In genomic region chr5:74042559-74043357, GRCh38 we compare ENCODE assay signal across 14 cellular contexts.
DNase-seq lines count a peak whose midpoint lies in the region; ATAC-seq, FAIRE-seq and TF ChIP-seq lines count a peak whose summit lies in the region.
"Had no signal": no experiment of that assay in that cellular context is flagged by ENCODE, and none has a peak within 500 bp of the region (broad histone marks: within the 10 kb centered on the region; RNA-seq: fewer than 3 reads in every experiment).

No MANE protein-coding gene starts in this region.

- TF ChIP-seq RAD21 in A549 (conservative IDR thresholded peaks at IDR 0.05 in 1 of 2, IDR thresholded peaks at IDR 0.05 in 1 of 2) = no peak

- H3K27ac ChIP-seq in A549 = peak overlapping the region in 1 of 2 experiments; percentile 48; a peak in 2 of 6 replicates
- H3K27ac ChIP-seq in suprapubic skin = no peak overlapping the region
- H3K27ac ChIP-seq: VCaP had no signal

- no peaks in the 10 kb centered on the region for H3K27me3 ChIP-seq in suprapubic skin

- no peak for TF ChIP-seq CTCF in A549 (IDR thresholded peaks at IDR 0.05)
- no peak for TF ChIP-seq CTCF in chondrocyte (IDR thresholded peaks at IDR 0.05)
- TF ChIP-seq CTCF in suprapubic skin (IDR thresholded peaks at IDR 0.05) = no peak

- no peaks in the 10 kb centered on the region for H3K36me3 Mint-ChIP-seq in chondrocyte (ENCODE audit: low read depth)
- H3K36me3 Mint-ChIP-seq: IgD-negative memory B cell, memory B cell had no signal

- no peaks in the 10 kb centered on the region for H3K27me3 Mint-ChIP-seq in chondrocyte (ENCODE audit: low read depth)
- H3K27me3 Mint-ChIP-seq: memory B cell had no signal

- DNase-seq in A549 (ENCODE audit: low read depth in 1 of 2, low spot score in 1 of 2) = peak in 1 of 2 experiments; percentile 50
- peak; percentile 80 for DNase-seq in HS-5 (ENCODE audit: low read depth)
- no peak for DNase-seq in chondrocyte (ENCODE audit: low spot score)
- peak; percentile 43 for DNase-seq in middle frontal gyrus (ENCODE audit: extremely low spot score, low spot score)
- no peak for DNase-seq in RPMI8226
- no peak for DNase-seq in suprapubic skin (ENCODE audit: low spot score in 2 of 2)
- no peak for DNase-seq in medulla oblongata (ENCODE audit: extremely low spot score)
- DNase-seq: cerebellar nuclear complex, GDM1 had no signal

- WGBS in A549 (ENCODE audit: missing lambda C conversion rate) = 55% methylated on average over 11 of the region's 11 CpGs
- WGBS in suprapubic skin = 88% methylated on average over 11 of the region's 11 CpGs

- TF ChIP-seq EP300 in A549 (IDR thresholded peaks at IDR 0.05) (no peak), suprapubic skin (IDR thresholded peaks at IDR 0.05) (no peak)

- no peaks in the 10 kb centered on the region for H3K36me3 ChIP-seq in suprapubic skin

- FAIRE-seq in A549 (lab: Jason Lieb, UNC) = no peak

- peaks cover 11% of the 10 kb centered on the region; the same call in 1 of the 3 replicates for H3K4me1 ChIP-seq in A549
- no peaks in the 10 kb centered on the region for H3K4me1 ChIP-seq in suprapubic skin

- H3K9me3 ChIP-seq in A549 = no peaks in the 10 kb centered on the region
- H3K9me3 ChIP-seq in suprapubic skin = no peaks in the 10 kb centered on the region

- no peak for TF ChIP-seq POLR2A in A549 (IDR thresholded peaks at IDR 0.05; ENCODE audit: low read length)
- no peak for TF ChIP-seq POLR2A in suprapubic skin (IDR thresholded peaks at IDR 0.05)

- CTCF ChIA-PET in A549 (lab: Yijun Ruan, JAX) = interaction anchor here (0.8 to 1.6 kb wide), 4 partner anchors 10 to 606 kb away, joined by 3 to 4 read pairs (median 3); no protein-coding TSS in a partner anchor

- H3K4me3 ChIP-seq in A549 (no peak overlapping the region), suprapubic skin (no peak overlapping the region)

- ATAC-seq in A549 = peak; percentile 83 to 84; a peak in 5 of 6 replicates
- ATAC-seq in HG03460 (IDR thresholded peaks at IDR 0.05; ENCODE audit: unreplicated experiment) = no peak

- peak overlapping the region; percentile 17 for H3K27ac Mint-ChIP-seq in chondrocyte (ENCODE audit: unreplicated experiment)
- H3K27ac Mint-ChIP-seq: B cell, IgD-negative memory B cell, memory B cell had no signal

- peak overlapping the region; percentile 12; the same call in 1 of the 3 replicates for H3K4me2 ChIP-seq in A549

- POLR2A ChIA-PET in A549 (lab: Yijun Ruan, JAX) = no interaction called here

- H3K4me3 Mint-ChIP-seq in chondrocyte (ENCODE audit: unreplicated experiment) = no peak overlapping the region
- H3K4me3 Mint-ChIP-seq: B cell, IgD-negative memory B cell, memory B cell had no signal

- peaks cover 2% of the 10 kb centered on the region for H3K9me3 Mint-ChIP-seq in chondrocyte (ENCODE audit: low read depth)
- H3K9me3 Mint-ChIP-seq: IgD-negative memory B cell, memory B cell had no signal

- H3K4me1 Mint-ChIP-seq in chondrocyte (ENCODE audit: low read depth) = peaks cover 38% of the 10 kb centered on the region
- H3K4me1 Mint-ChIP-seq: B cell, IgD-negative memory B cell, memory B cell had no signal

TF ChIP-seq in A549, 52 proteins besides CTCF, POLR2A, EP300 and RAD21:
- TF ChIP-seq REST (IDR thresholded peaks at IDR 0.05) (no peak), RNF2 (IDR thresholded peaks at IDR 0.05; ENCODE audit: borderline replicate concordance, low read depth) (no peak), RARB (CRISPR knock-in tag; IDR thresholded peaks at IDR 0.05) (no peak), USF2 (IDR thresholded peaks at IDR 0.05) (no peak), ZSCAN20 (CRISPR knock-in tag; IDR thresholded peaks at IDR 0.05) (no peak), FOSL2 (IDR thresholded peaks at IDR 0.05) (no peak), FOSL2 (CRISPR knock-in tag; IDR thresholded peaks at IDR 0.05) (0 out of 2 replicates have a peak, but pooled peaks have one; percentile 12), CBX2 (IDR thresholded peaks at IDR 0.05; ENCODE audit: borderline replicate concordance, low read depth) (no peak)

Comparison
In these comparisons a context has a peak if more than half of its experiments do, and no peak if none do; other contexts are left out.
1. DNase-seq: peak in HS-5 (single experiment) and middle frontal gyrus (single experiment); none in chondrocyte (single experiment), RPMI8226 (single experiment), suprapubic skin (0 of 2) and medulla oblongata (single experiment).